In genomic region chr5:22212383-22212991, GRCh38 we compare ENCODE assay signal across 1 cellular context.
TF ChIP-seq lines count a peak whose summit lies in the region.

No MANE protein-coding gene starts in this region.

TF ChIP-seq in neural cell, 6 proteins besides CTCF, POLR2A, EP300 and RAD21:
- TF ChIP-seq REST (IDR thresholded peaks at IDR 0.05; ENCODE audit: borderline replicate concordance) (peak; percentile 78), POLR2AphosphoS5 (IDR thresholded peaks at IDR 0.05) (peak; percentile 19)
